Comparison of ENCODE assay signal across 10 cellular contexts in the genomic region with DNA sequence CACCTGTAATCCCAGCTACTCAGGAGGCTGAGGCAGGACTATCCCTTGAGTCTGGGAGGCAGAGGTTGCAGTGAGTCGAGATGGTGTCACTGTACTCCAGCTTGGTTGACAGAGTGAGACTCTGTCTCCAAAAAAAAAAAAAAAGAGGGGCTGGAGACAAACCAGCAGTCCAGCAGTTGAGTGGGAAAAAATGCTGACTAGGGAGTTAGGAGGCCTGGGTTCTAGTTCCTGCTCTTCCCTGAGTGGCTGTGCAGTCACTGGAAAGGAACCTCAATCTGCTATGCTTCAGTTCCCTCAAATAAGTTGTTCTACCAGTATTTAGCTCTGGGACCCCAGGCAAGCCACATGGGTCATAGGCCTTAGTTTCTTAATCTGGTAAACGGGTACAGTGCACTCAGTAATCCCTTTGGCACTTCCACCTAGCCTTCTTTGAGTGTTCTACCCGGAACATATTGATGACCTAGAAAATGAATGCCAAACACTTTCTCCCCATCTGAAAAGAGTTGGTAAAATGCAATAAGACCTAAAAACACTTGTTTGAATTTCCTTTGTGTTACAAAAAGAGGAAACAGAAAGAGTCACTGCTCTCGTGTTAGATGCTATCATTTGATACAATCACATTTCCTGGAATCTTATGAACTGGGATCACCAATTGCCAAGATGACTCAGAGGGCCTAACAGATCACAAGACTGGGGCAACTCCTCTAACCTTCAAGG.
DNase-seq lines count a peak whose midpoint lies in the region; ATAC-seq and TF ChIP-seq lines count a peak whose summit lies in the region.
"Had no signal": no experiment of that assay in that cellular context is flagged by ENCODE, and none has a peak within 500 bp of the region (broad histone marks: within the 10 kb centered on the region; RNA-seq: fewer than 3 reads in every experiment).

No MANE protein-coding gene starts in this region.

- no peaks in the 10 kb centered on the region for H3K79me2 ChIP-seq in smooth muscle cell (ENCODE audit: low read depth)

- H3K4me3 ChIP-seq in breast epithelium (no peak overlapping the region), WERI-Rb-1 (ENCODE audit: low read depth, low read length) (no peak overlapping the region), upper lobe of right lung (no peak overlapping the region), smooth muscle cell (no peak overlapping the region)
- H3K4me3 ChIP-seq: upper lobe of left lung had no signal

- DNase-seq in MCF 10A (ENCODE audit: unreplicated experiment) (peak; percentile 59), breast epithelium (ENCODE audit: low spot score in 2 of 2) (no peak), WERI-Rb-1 (no peak), foreskin keratinocyte (peak; percentile 26 to 62), upper lobe of right lung (no peak), smooth muscle cell (lab: John Stamatoyannopoulos, UW; ENCODE audit: unreplicated experiment) (no peak)
- DNase-seq: NCI-H1694, upper lobe of left lung had no signal

- H3K27ac Mint-ChIP-seq in MCF 10A (ENCODE audit: low read depth, unreplicated experiment), result peak overlapping the region; percentile 28

- no peak for TF ChIP-seq POLR2A in breast epithelium (IDR thresholded peaks at IDR 0.05)

- 71% methylated on average over 4 of the region's 4 CpGs for WGBS in smooth muscle cell (ENCODE audit: low lambda C conversion rate)

- H3K4me1 ChIP-seq in breast epithelium (no peaks in the 10 kb centered on the region), foreskin keratinocyte (no peaks in the 10 kb centered on the region), upper lobe of right lung (no peaks in the 10 kb centered on the region), smooth muscle cell (ENCODE audit: low read depth) (peaks cover 35% of the 10 kb centered on the region)

- H3K4me1 Mint-ChIP-seq in MCF 10A (ENCODE audit: insufficient read depth, unreplicated experiment), result peaks cover 9% of the 10 kb centered on the region

- BruUV-seq in MCF 10A (replicated peaks; lab: Mats Ljungman, UMichigan), result no TSS peak

- no peak overlapping the region for H2AFZ ChIP-seq in smooth muscle cell (ENCODE audit: low read depth)

- no peaks in the 10 kb centered on the region for H3K9me3 Mint-ChIP-seq in MCF 10A (ENCODE audit: unreplicated experiment)

- no peaks in the 10 kb centered on the region for H3K9me3 ChIP-seq in breast epithelium
- no peaks in the 10 kb centered on the region for H3K9me3 ChIP-seq in WERI-Rb-1 (ENCODE audit: severe bottlenecking)
- no peaks in the 10 kb centered on the region for H3K9me3 ChIP-seq in upper lobe of right lung
- no peaks in the 10 kb centered on the region for H3K9me3 ChIP-seq in smooth muscle cell (replicated peaks; ENCODE audit: low read depth)
- H3K9me3 ChIP-seq: upper lobe of left lung had no signal

- TF ChIP-seq CTCF in MCF 10A (IDR thresholded peaks at IDR 0.05; ENCODE audit: unreplicated experiment), result no peak
- TF ChIP-seq CTCF in breast epithelium (IDR thresholded peaks at IDR 0.05), result no peak
- TF ChIP-seq CTCF in WERI-Rb-1 (IDR thresholded peaks at IDR 0.05; ENCODE audit: low read depth, low read length), result no peak
- no peak for TF ChIP-seq CTCF in foreskin keratinocyte (conservative IDR thresholded peaks at IDR 0.05)
- no peak for TF ChIP-seq CTCF in upper lobe of right lung (IDR thresholded peaks at IDR 0.05)
- TF ChIP-seq CTCF in smooth muscle cell (IDR thresholded peaks at IDR 0.05; ENCODE audit: borderline replicate concordance, insufficient read depth, poor library complexity, severe bottlenecking), result no peak

- H3K27me3 ChIP-seq in breast epithelium (peaks cover 0 to 47% of the 10 kb centered on the region in 2 donors), WERI-Rb-1 (ENCODE audit: insufficient read depth, low read depth, severe bottlenecking) (no peaks in the 10 kb centered on the region), foreskin keratinocyte (no peaks in the 10 kb centered on the region), upper lobe of right lung (no peaks in the 10 kb centered on the region), smooth muscle cell (ENCODE audit: low read depth) (no peaks in the 10 kb centered on the region)
- H3K27me3 ChIP-seq: upper lobe of left lung had no signal

- H3K9ac ChIP-seq in smooth muscle cell (ENCODE audit: low read depth), result no peak overlapping the region

- no peak overlapping the region for H3K4me2 ChIP-seq in smooth muscle cell

- peaks cover 14% of the 10 kb centered on the region for H3F3A ChIP-seq in smooth muscle cell (ENCODE audit: low read depth)

- H3K36me3 ChIP-seq in breast epithelium (no peaks in the 10 kb centered on the region), WERI-Rb-1 (no peaks in the 10 kb centered on the region), upper lobe of right lung (no peaks in the 10 kb centered on the region), smooth muscle cell (ENCODE audit: low read depth) (no peaks in the 10 kb centered on the region)
- H3K36me3 ChIP-seq: upper lobe of left lung had no signal

- POLR2A ChIA-PET in MCF 10A (lab: Yijun Ruan, JAX), result interaction anchor here (0.6 kb wide), 1 partner anchor 42 kb away, joined by 3 read pairs; no protein-coding TSS in a partner anchor

- H3K4me3 Mint-ChIP-seq in MCF 10A (ENCODE audit: unreplicated experiment), result no peak overlapping the region

- H3K27me3 Mint-ChIP-seq in MCF 10A (ENCODE audit: insufficient read depth, unreplicated experiment), result peaks cover 49% of the 10 kb centered on the region

- H4K20me1 ChIP-seq in smooth muscle cell (ENCODE audit: low read depth), result no peaks in the 10 kb centered on the region

- intact Hi-C loops in MCF 10A (cut with micrococcal nuclease), result no loop called here
- intact Hi-C loops in breast epithelium (cut with DNase I; ENCODE audit: low total_unique reads), result no loop called here
- intact Hi-C loops in upper lobe of right lung (cut with DNase I), result no loop called here

- no peaks in the 10 kb centered on the region for H3K36me3 Mint-ChIP-seq in MCF 10A (ENCODE audit: insufficient read depth, unreplicated experiment)

- CTCF ChIA-PET in MCF 10A (lab: Yijun Ruan, JAX), result interaction anchor here (0.5 to 0.6 kb wide), 2 partner anchors 64 to 451 kb away, joined by 3 to 4 read pairs; no protein-coding TSS in a partner anchor

- H3K27ac ChIP-seq in breast epithelium (no peak overlapping the region), WERI-Rb-1 (peak overlapping the region; percentile 74), foreskin keratinocyte (no peak overlapping the region), upper lobe of right lung (no peak overlapping the region), smooth muscle cell (ENCODE audit: low read depth) (no peak overlapping the region)
- H3K27ac ChIP-seq: upper lobe of left lung had no signal

- ATAC-seq in foreskin keratinocyte (peak; percentile 44), upper lobe of right lung (peak; percentile 36), GM18870 (IDR thresholded peaks at IDR 0.05; ENCODE audit: unreplicated experiment) (no peak), GM18867 (IDR thresholded peaks at IDR 0.05; ENCODE audit: unreplicated experiment) (no peak)

Comparison
In these comparisons a context has a peak if more than half of its experiments do, and no peak if none do; other contexts are left out.
1. DNase-seq: peak in MCF 10A (single experiment) and foreskin keratinocyte (2 of 2); none in breast epithelium (0 of 2), WERI-Rb-1 (single experiment), upper lobe of right lung (single experiment) and smooth muscle cell (single experiment).
2. ATAC-seq: peak in foreskin keratinocyte (single experiment) and upper lobe of right lung (single experiment); none in GM18870 (single experiment) and GM18867 (single experiment).